19 cellular contexts compared by ENCODE assay signal in the genomic region with DNA sequence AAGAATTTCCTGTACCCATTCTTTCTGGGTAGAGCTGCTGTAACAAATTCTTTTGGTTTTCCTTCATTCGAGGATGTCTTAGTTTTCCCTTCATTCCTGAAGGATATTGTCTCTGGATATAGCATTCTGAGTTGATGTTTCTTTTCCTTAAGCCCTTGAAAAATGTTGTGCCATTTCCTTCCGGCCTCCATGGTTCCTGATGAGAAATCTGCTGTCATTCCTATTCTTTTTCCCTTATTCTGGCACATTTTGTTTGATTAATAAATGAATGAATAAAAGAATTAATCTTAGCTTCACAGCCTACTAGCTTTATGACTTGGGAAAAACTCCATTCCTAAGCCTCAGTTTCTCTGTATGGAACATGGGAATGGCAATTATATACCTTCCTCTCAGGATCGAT.
A peak's percentile ranks its signal among the peaks of the same experiment; 100 is the strongest.
DNase-seq lines count a peak whose midpoint lies in the region; ATAC-seq and TF ChIP-seq lines count a peak whose summit lies in the region.
"Had no signal": no experiment of that assay in that cellular context is flagged by ENCODE, and none has a peak within 500 bp of the region (broad histone marks: within the 10 kb centered on the region; RNA-seq: fewer than 3 reads in every experiment).

No MANE protein-coding gene starts in this region.

- no peaks in the 10 kb centered on the region for H3K4me1 ChIP-seq in HEK293 (ENCODE audit: control insufficient read depth, insufficient read depth, low read length)

- no peaks in the 10 kb centered on the region for H3K4me1 Mint-ChIP-seq in WTC11
- H3K4me1 Mint-ChIP-seq in activated naive CD4-positive, alpha-beta T cell treated with anti-CD3 and anti-CD28 coated beads, Interleukin-2, amount 10 ng/mL, durations not matched to agents 7 days and 5 days: no peaks in the 10 kb centered on the region
- H3K4me1 Mint-ChIP-seq: CD14-positive monocyte had no signal

- CTCF ChIA-PET in HEK293 (lab: Yijun Ruan, JAX) (no interaction called here), WTC11 (lab: Charles Lee) (no interaction called here)
- CTCF ChIA-PET in activated naive CD4-positive, alpha-beta T cell treated with anti-CD3 and anti-CD28 coated beads, Interleukin-2, amount 10 ng/mL, durations not matched to agents 7 days and 5 days (lab: Charles Lee): no interaction called here

- no peak overlapping the region for H3K27ac ChIP-seq in HEK293 (ENCODE audit: extremely low read depth, low read depth, low read length)
- H3K27ac ChIP-seq: KMS-11, PC-9 had no signal

- no peaks in the 10 kb centered on the region for H3K36me3 ChIP-seq in HEK293 (ENCODE audit: control insufficient read depth in 2 of 2, insufficient read depth in 1 of 2, low read length in 2 of 2)

- ATAC-seq in WTC11: no peak

- H3K4me3 Mint-ChIP-seq in WTC11: no peak overlapping the region
- H3K4me3 Mint-ChIP-seq in activated naive CD4-positive, alpha-beta T cell treated with anti-CD3 and anti-CD28 coated beads, Interleukin-2, amount 10 ng/mL, durations not matched to agents 7 days and 5 days: no peak overlapping the region
- H3K4me3 Mint-ChIP-seq: CD14-positive monocyte; T-helper 2 cell treated with Interferon-gamma antibody and Interleukin-4, amounts not matched to agents 5 μg/mL and 100 μg/mL, for 36 hours had no signal

- no peaks in the 10 kb centered on the region for H3K9me3 ChIP-seq in HEK293 (ENCODE audit: control insufficient read depth, insufficient read depth, low read depth, low read length)

- peaks cover 28% of the 10 kb centered on the region for H3K36me3 Mint-ChIP-seq in WTC11
- H3K36me3 Mint-ChIP-seq in activated naive CD4-positive, alpha-beta T cell treated with anti-CD3 and anti-CD28 coated beads, Interleukin-2, amount 10 ng/mL, durations not matched to agents 7 days and 5 days: no peaks in the 10 kb centered on the region
- H3K36me3 Mint-ChIP-seq: CD14-positive monocyte had no signal

- POLR2A ChIA-PET in HEK293 (lab: Yijun Ruan, JAX): no interaction called here
- POLR2A ChIA-PET in WTC11 (lab: Charles Lee): interaction anchor here (0.6 kb wide), 1 partner anchor 17 kb away, joined by 4 read pairs; no protein-coding TSS in a partner anchor

- peaks cover 5% of the 10 kb centered on the region for H3K27me3 Mint-ChIP-seq in WTC11 (ENCODE audit: low read depth)
- H3K27me3 Mint-ChIP-seq in activated naive CD4-positive, alpha-beta T cell treated with anti-CD3 and anti-CD28 coated beads, Interleukin-2, amount 10 ng/mL, durations not matched to agents 7 days and 5 days: peaks cover 6% of the 10 kb centered on the region

- no peak overlapping the region for H3K27ac Mint-ChIP-seq in WTC11
- no peak overlapping the region for H3K27ac Mint-ChIP-seq in activated naive CD4-positive, alpha-beta T cell treated with anti-CD3 and anti-CD28 coated beads, Interleukin-2, amount 10 ng/mL, durations not matched to agents 7 days and 5 days
- H3K27ac Mint-ChIP-seq: CD14-positive monocyte; T-helper 2 cell treated with Interferon-gamma antibody and Interleukin-4, amounts not matched to agents 5 μg/mL and 100 μg/mL, for 36 hours had no signal

- H3K9me3 Mint-ChIP-seq in WTC11: peaks cover 49% of the 10 kb centered on the region
- peaks cover 23% of the 10 kb centered on the region for H3K9me3 Mint-ChIP-seq in activated naive CD4-positive, alpha-beta T cell treated with anti-CD3 and anti-CD28 coated beads, Interleukin-2, amount 10 ng/mL, durations not matched to agents 7 days and 5 days

- DNase-seq in NCI-H2227 (lab: John Stamatoyannopoulos, UW; ENCODE audit: unreplicated experiment) (peak; percentile 17), NCI-H2227 treated with DMSO at 0.1 percent for 48 hours (lab: John Stamatoyannopoulos, UW) (no peak), WTC11 (ENCODE audit: low spot score) (no peak), myocyte (ENCODE audit: low read depth) (peak; percentile 45), NOMO-1 treated with dmso at 0.1 percent for 144 hours (lab: John Stamatoyannopoulos, UW; ENCODE audit: unreplicated experiment) (no peak), NCI-H345 (lab: John Stamatoyannopoulos, UW) (no peak)
- no peak for DNase-seq in activated naive CD4-positive, alpha-beta T cell treated with anti-CD3 and anti-CD28 coated beads, Interleukin-2, amount 10 ng/mL, durations not matched to agents 7 days and 5 days
- DNase-seq: AML-193, COR-L47, DMS153, MG63, NCI-H1105, NCI-H187, NCI-H446 had no signal

- TF ChIP-seq CTCF in HEK293 (tag by site-specific recombination; IDR thresholded peaks at IDR 0.05) (no peak), WTC11 (IDR thresholded peaks at IDR 0.05) (no peak)

- H3K4me3 ChIP-seq in HEK293 (ENCODE audit: low read depth, low read length): no peak overlapping the region
- H3K4me3 ChIP-seq: MG63, PC-9 had no signal

TF ChIP-seq in HEK293, 187 proteins besides CTCF, POLR2A, EP300 and RAD21 (continues in another document):
- no peak for TF ChIP-seq ZNF449 (tag by site-specific recombination; IDR thresholded peaks at IDR 0.05)
- peak; percentile 98 for TF ChIP-seq TRIM28 (IDR thresholded peaks at IDR 0.05; ENCODE audit: borderline replicate concordance, low read length)
- peak; percentile 95 for TF ChIP-seq SETDB1 (IDR thresholded peaks at IDR 0.05; ENCODE audit: insufficient read length, low read length)
- no peak for TF ChIP-seq ZNF76 (tag by site-specific recombination; IDR thresholded peaks at IDR 0.05; ENCODE audit: borderline replicate concordance, low read depth)
- no peak for TF ChIP-seq ZNF473 (tag by site-specific recombination; IDR thresholded peaks at IDR 0.05)
- TF ChIP-seq ZNF707 (tag by site-specific recombination; IDR thresholded peaks at IDR 0.05): no peak

TF ChIP-seq in WTC11, 78 proteins besides CTCF, POLR2A, EP300 and RAD21:
- TF ChIP-seq ZNF317 (CRISPR knock-in tag; IDR thresholded peaks at IDR 0.05; ENCODE audit: borderline replicate concordance, low read depth): peak; percentile 99
- no peak for TF ChIP-seq NR2C2 (CRISPR knock-in tag; IDR thresholded peaks at IDR 0.05)

Comparison
In these comparisons a context has a peak if more than half of its experiments do, and no peak if none do; other contexts are left out.
1. DNase-seq: peak in NCI-H2227 (single experiment) and myocyte (single experiment); none in NCI-H2227 treated with DMSO at 0.1 percent for 48 hours (single experiment), WTC11 (single experiment), NOMO-1 treated with dmso at 0.1 percent for 144 hours (single experiment), NCI-H345 (single experiment) and activated naive CD4-positive, alpha-beta T cell treated with anti-CD3 and anti-CD28 coated beads, Interleukin-2, amount 10 ng/mL, durations not matched to agents 7 days and 5 days (single experiment).